1 cellular context compared by ENCODE assay signal in genomic region chr2:17752892-17753802, GRCh38.
A peak's percentile ranks its signal among the peaks of the same experiment; 100 is the strongest.
TF ChIP-seq lines count a peak whose summit lies in the region.

No MANE protein-coding gene starts in this region.

TF ChIP-seq in K562, 482 proteins besides CTCF, POLR2A, EP300 and RAD21 (continued from another document and continues in another):
- TF ChIP-seq GTF2E2 (tag; IDR thresholded peaks at IDR 0.05), result peak; percentile 32; the same call in 1 of the 2 replicates
- no peak for TF ChIP-seq NFATC3 (IDR thresholded peaks at IDR 0.05)
- TF ChIP-seq BRD4 (IDR thresholded peaks at IDR 0.05), result no peak
- TF ChIP-seq DDX20 (tag; IDR thresholded peaks at IDR 0.05; ENCODE audit: low read depth), result no peak
- no peak for TF ChIP-seq ZNF384 (IDR thresholded peaks at IDR 0.05; ENCODE audit: low read depth, low read length)
- no peak for TF ChIP-seq TCFL5 (CRISPR knock-in tag; conservative IDR thresholded peaks at IDR 0.05)
- TF ChIP-seq ZBTB7A (IDR thresholded peaks at IDR 0.05; ENCODE audit: borderline replicate concordance, control insufficient read depth, low read depth, low read length), result no peak
- no peak for TF ChIP-seq SIRT6 (IDR thresholded peaks at IDR 0.05; ENCODE audit: low read depth, low read length)
- no peak for TF ChIP-seq ZNF76 (CRISPR knock-in tag; IDR thresholded peaks at IDR 0.05; ENCODE audit: borderline replicate concordance)
- no peak for TF ChIP-seq ZMIZ1 (IDR thresholded peaks at IDR 0.05; ENCODE audit: low read depth in 2 of 2, low read length in 2 of 2)
- TF ChIP-seq FOXP4 (CRISPR knock-in tag; IDR thresholded peaks at IDR 0.05; ENCODE audit: borderline replicate concordance), result no peak
- 0 out of 2 replicates have a peak, but pooled peaks have one; percentile 29 for TF ChIP-seq TFAP4 (CRISPR knock-in tag; IDR thresholded peaks at IDR 0.05; ENCODE audit: borderline replicate concordance)
- no peak for TF ChIP-seq ZNF609 (CRISPR knock-in tag; IDR thresholded peaks at IDR 0.05; ENCODE audit: borderline replicate concordance)
- peak; percentile 46 for TF ChIP-seq CTBP1 (IDR thresholded peaks at IDR 0.05; ENCODE audit: borderline replicate concordance)
- TF ChIP-seq ZNF696 (CRISPR knock-in tag; conservative IDR thresholded peaks at IDR 0.05), result no peak
- TF ChIP-seq OTX1 (CRISPR knock-in tag; IDR thresholded peaks at IDR 0.05), result peak; percentile 59; the same call in 1 of the 2 replicates
- peak; percentile 80 to 86; a peak in 2 of 4 replicates for TF ChIP-seq UBTF (IDR thresholded peaks at IDR 0.05; ENCODE audit: borderline replicate concordance in 1 of 2, low read depth in 2 of 2, low read length in 2 of 2)
- TF ChIP-seq MLX (CRISPR knock-in tag; conservative IDR thresholded peaks at IDR 0.05), result 0 out of 4 replicates have a peak, but pooled peaks of 1 of the 2 experiments have one; percentile 11
- 0 out of 4 replicates have a peak, but pooled peaks of 1 of the 2 experiments have one; percentile 46 for TF ChIP-seq SIN3A (IDR thresholded peaks at IDR 0.05; ENCODE audit: borderline replicate concordance in 2 of 2, control insufficient read depth in 1 of 2, low read depth in 2 of 2, low read length in 2 of 2)
- TF ChIP-seq RBM15 (IDR thresholded peaks at IDR 0.05; ENCODE audit: insufficient read depth, low read length), result no peak
- peak; percentile 30; the same call in 1 of the 2 replicates for TF ChIP-seq MYC (IDR thresholded peaks at IDR 0.05; ENCODE audit: low read depth, low read length)
- TF ChIP-seq MYC (CRISPR knock-in tag; IDR thresholded peaks at IDR 0.05; ENCODE audit: borderline replicate concordance, low read depth), result no peak; the same call in 1 of the 2 replicates
- TF ChIP-seq NRF1 (conservative IDR thresholded peaks at IDR 0.05 in 1 of 2, IDR thresholded peaks at IDR 0.05 in 1 of 2), result no peak
- TF ChIP-seq CBX1 (IDR thresholded peaks at IDR 0.05; ENCODE audit: low read depth), result peak; percentile 57; the same call in 1 of the 2 replicates
- no peak for TF ChIP-seq RFX7 (CRISPR knock-in tag; IDR thresholded peaks at IDR 0.05)
- TF ChIP-seq MAZ (CRISPR knock-in tag; conservative IDR thresholded peaks at IDR 0.05 in 1 of 2, IDR thresholded peaks at IDR 0.05 in 1 of 2), result peak in 1 of 2 experiments; percentile 15; a peak in 1 of 4 replicates
- no peak for TF ChIP-seq MCM3 (IDR thresholded peaks at IDR 0.05)
- no peak for TF ChIP-seq NR2F6 (CRISPR knock-in tag; IDR thresholded peaks at IDR 0.05)
- TF ChIP-seq SLC30A9 (CRISPR knock-in tag; IDR thresholded peaks at IDR 0.05), result no peak
- no peak for TF ChIP-seq USF2 (CRISPR knock-in tag; IDR thresholded peaks at IDR 0.05)
- no peak for TF ChIP-seq FOS (IDR thresholded peaks at IDR 0.05; ENCODE audit: extremely low read depth, insufficient read length)
- peak; percentile 88 for TF ChIP-seq POLR2G (IDR thresholded peaks at IDR 0.05; ENCODE audit: low read depth, low read length)
- TF ChIP-seq REST (CRISPR knock-in tag; IDR thresholded peaks at IDR 0.05; ENCODE audit: low read depth), result peak; percentile 46; the same call in 1 of the 2 replicates
- TF ChIP-seq POLR2AphosphoS2 (IDR thresholded peaks at IDR 0.05; ENCODE audit: low read length), result no peak
- 0 out of 2 replicates have a peak, but pooled peaks have one; percentile 56 for TF ChIP-seq ZNF165 (CRISPR knock-in tag; IDR thresholded peaks at IDR 0.05; ENCODE audit: borderline replicate concordance)
- 0 out of 2 replicates have a peak, but pooled peaks have one; percentile 6 for TF ChIP-seq NKRF (IDR thresholded peaks at IDR 0.05; ENCODE audit: borderline replicate concordance)
- TF ChIP-seq ATF7 (IDR thresholded peaks at IDR 0.05), result peak; percentile 27; the same call in 1 of the 2 replicates
